Comparison of ENCODE assay signal across 1 cellular context in genomic region chr10:61063035-61063434, GRCh38.
TF ChIP-seq lines count a peak whose summit lies in the region.

No MANE protein-coding gene starts in this region.

TF ChIP-seq in HepG2, 621 proteins besides CTCF, POLR2A, EP300 and RAD21 (continued from another document and continues in another):
- no peak for TF ChIP-seq AFF4 (CRISPR knock-in tag; IDR thresholded peaks at IDR 0.05)
- TF ChIP-seq ZNF280B (CRISPR knock-in tag; IDR thresholded peaks at IDR 0.05; ENCODE audit: borderline replicate concordance) = no peak
- TF ChIP-seq FOXM1 (CRISPR knock-in tag; IDR thresholded peaks at IDR 0.05) = no peak
- TF ChIP-seq PPARG (CRISPR knock-in tag; conservative IDR thresholded peaks at IDR 0.05) = peak; percentile 83
- no peak for TF ChIP-seq RBM39 (IDR thresholded peaks at IDR 0.05; ENCODE audit: low read depth, low read length, poor library complexity, severe bottlenecking)
- no peak for TF ChIP-seq SP1 (IDR thresholded peaks at IDR 0.05)
- TF ChIP-seq SP1 (CRISPR knock-in tag; IDR thresholded peaks at IDR 0.05) = no peak
- no peak for TF ChIP-seq ZNF10 (CRISPR knock-in tag; IDR thresholded peaks at IDR 0.05; ENCODE audit: borderline replicate concordance, low read depth)
- TF ChIP-seq PAF1 (CRISPR knock-in tag; IDR thresholded peaks at IDR 0.05) = no peak
- TF ChIP-seq DMTF1 (CRISPR knock-in tag; IDR thresholded peaks at IDR 0.05) = no peak
- TF ChIP-seq NR2F6 (IDR thresholded peaks at IDR 0.05) = peak; percentile 83
- peak; percentile 73; the same call in 1 of the 2 replicates for TF ChIP-seq NR2F6 (CRISPR knock-in tag; IDR thresholded peaks at IDR 0.05)
- peak; percentile 84 for TF ChIP-seq PATZ1 (CRISPR knock-in tag; IDR thresholded peaks at IDR 0.05)
- peak; percentile 10; the same call in 1 of the 2 replicates for TF ChIP-seq GABPB1 (CRISPR knock-in tag; IDR thresholded peaks at IDR 0.05)
- no peak for TF ChIP-seq ZKSCAN1 (IDR thresholded peaks at IDR 0.05; ENCODE audit: low read length)
- no peak for TF ChIP-seq AKAP8 (CRISPR knock-in tag; IDR thresholded peaks at IDR 0.05)
- no peak for TF ChIP-seq ARNTL (CRISPR knock-in tag; IDR thresholded peaks at IDR 0.05)
- no peak for TF ChIP-seq ZBTB8A (CRISPR knock-in tag; IDR thresholded peaks at IDR 0.05; ENCODE audit: borderline replicate concordance, low read depth)
- TF ChIP-seq SALL1 (CRISPR knock-in tag; IDR thresholded peaks at IDR 0.05) = peak; percentile 86
- peak; percentile 38; the same call in 1 of the 2 replicates for TF ChIP-seq KMT2A (CRISPR knock-in tag; IDR thresholded peaks at IDR 0.05)
- TF ChIP-seq GATAD1 (CRISPR knock-in tag; IDR thresholded peaks at IDR 0.05) = peak; percentile 17; the same call in 1 of the 2 replicates
- no peak for TF ChIP-seq TAF1 (CRISPR knock-in tag; IDR thresholded peaks at IDR 0.05)
- no peak for TF ChIP-seq RNF219 (CRISPR knock-in tag; IDR thresholded peaks at IDR 0.05)
- TF ChIP-seq MEIS2 (CRISPR knock-in tag; IDR thresholded peaks at IDR 0.05) = peak; percentile 93
- 0 out of 2 replicates have a peak, but pooled peaks have one; percentile 23 for TF ChIP-seq ZNF747 (CRISPR knock-in tag; IDR thresholded peaks at IDR 0.05; ENCODE audit: borderline replicate concordance)
- peak; percentile 52; the same call in 1 of the 2 replicates for TF ChIP-seq PRDM10 (CRISPR knock-in tag; IDR thresholded peaks at IDR 0.05; ENCODE audit: low read depth)
- TF ChIP-seq ZNF850 (CRISPR knock-in tag; conservative IDR thresholded peaks at IDR 0.05) = no peak
- no peak for TF ChIP-seq TEAD2 (CRISPR knock-in tag; IDR thresholded peaks at IDR 0.05)
- TF ChIP-seq ARNT2 (CRISPR knock-in tag; IDR thresholded peaks at IDR 0.05; ENCODE audit: low read depth) = no peak
- TF ChIP-seq AHR (CRISPR knock-in tag; IDR thresholded peaks at IDR 0.05) = no peak
- TF ChIP-seq ISX (CRISPR knock-in tag; conservative IDR thresholded peaks at IDR 0.05) = 0 out of 2 replicates have a peak, but pooled peaks have one; percentile 66
- no peak for TF ChIP-seq GLI4 (CRISPR knock-in tag; IDR thresholded peaks at IDR 0.05; ENCODE audit: borderline replicate concordance)
- no peak for TF ChIP-seq CBX1 (IDR thresholded peaks at IDR 0.05; ENCODE audit: low read depth)
- TF ChIP-seq ATF7 (IDR thresholded peaks at IDR 0.05) = no peak
- TF ChIP-seq ATF7 (CRISPR knock-in tag; IDR thresholded peaks at IDR 0.05) = no peak; the same call in 1 of the 2 replicates
- no peak for TF ChIP-seq SETDB1 (CRISPR knock-in tag; IDR thresholded peaks at IDR 0.05; ENCODE audit: borderline replicate concordance)
- TF ChIP-seq ZUFSP (CRISPR knock-in tag; IDR thresholded peaks at IDR 0.05; ENCODE audit: borderline replicate concordance) = no peak
- peak; percentile 98 for TF ChIP-seq NCOA2 (CRISPR knock-in tag; IDR thresholded peaks at IDR 0.05)
- no peak for TF ChIP-seq MTA3 (CRISPR knock-in tag; IDR thresholded peaks at IDR 0.05)
- TF ChIP-seq ZNF737 (CRISPR knock-in tag; IDR thresholded peaks at IDR 0.05; ENCODE audit: borderline replicate concordance) = no peak
- no peak for TF ChIP-seq ZSCAN21 (CRISPR knock-in tag; IDR thresholded peaks at IDR 0.05; ENCODE audit: borderline replicate concordance)
- TF ChIP-seq TGIF2 (CRISPR knock-in tag; IDR thresholded peaks at IDR 0.05) = no peak
- no peak for TF ChIP-seq XBP1 (CRISPR knock-in tag; IDR thresholded peaks at IDR 0.05)
- TF ChIP-seq MBNL3 (CRISPR knock-in tag; conservative IDR thresholded peaks at IDR 0.05) = no peak
- TF ChIP-seq MZF1 (CRISPR knock-in tag; IDR thresholded peaks at IDR 0.05; ENCODE audit: borderline replicate concordance) = no peak
